8 cellular contexts compared by ENCODE assay signal in genomic region chr14:77043984-77044485, GRCh38. TPM values are rescaled to one million over a fixed set of nuclear protein-coding genes. Genes with fewer than 3 reads are reported as not detected.
DNase-seq lines count a peak whose midpoint lies in the region; ATAC-seq and TF ChIP-seq lines count a peak whose summit lies in the region.

No MANE protein-coding gene starts in this region.

- no peaks in the 10 kb centered on the region for H3K9me3 ChIP-seq in cardiac muscle cell (ENCODE audit: low read depth)
- no peaks in the 10 kb centered on the region for H3K9me3 ChIP-seq in vagina

- TF ChIP-seq CTCF in cardiac muscle cell (IDR thresholded peaks at IDR 0.05; ENCODE audit: low read depth, low read length) (no peak), vagina (IDR thresholded peaks at IDR 0.05) (no peak)

- peaks cover 52 to 54% of the 10 kb centered on the region in 2 donors for H3K4me1 Mint-ChIP-seq in natural killer cell treated with Interleukin-12 subunit alpha and Interleukin-12 subunit beta and Interleukin-15 and Interleukin-18, amount 100 ng/mL, for 72 hours (ENCODE audit: low read depth in 2 of 2)

- no peaks in the 10 kb centered on the region for H3K9me3 Mint-ChIP-seq in natural killer cell treated with Interleukin-12 subunit alpha and Interleukin-12 subunit beta and Interleukin-15 and Interleukin-18, amount 100 ng/mL, for 72 hours

- H3K4me3 ChIP-seq in cardiac muscle cell (no peak overlapping the region), vagina (no peak overlapping the region)

- peak in 1 of 2 donors; percentile 15 for DNase-seq in cardiac muscle cell (ENCODE audit: low read depth in 1 of 2, low spot score in 1 of 2)
- DNase-seq in left cardiac atrium = no peak
- peak in 2 of 61 donors; percentile 12 to 25 for DNase-seq in caudate nucleus (lab: John Stamatoyannopoulos, UW)
- DNase-seq in natural killer cell treated with Interleukin-12 subunit alpha and Interleukin-12 subunit beta and Interleukin-15 and Interleukin-18, amount 100 ng/mL, for 72 hours (ENCODE audit: low spot score) = no peak
- no peak for DNase-seq in vagina (ENCODE audit: extremely low spot score in 2 of 2)
- DNase-seq in NCI-H82 (lab: John Stamatoyannopoulos, UW) = no peak
- DNase-seq in NCI-H446 (lab: John Stamatoyannopoulos, UW) = no peak
- DNase-seq in medulla oblongata (ENCODE audit: extremely low spot score) = no peak

- H3K27ac Mint-ChIP-seq in natural killer cell treated with Interleukin-12 subunit alpha and Interleukin-12 subunit beta and Interleukin-15 and Interleukin-18, amount 100 ng/mL, for 72 hours = peak overlapping the region; percentile 95 to 98

- TF ChIP-seq POLR2A in vagina (IDR thresholded peaks at IDR 0.05) = no peak

- no peaks in the 10 kb centered on the region for H3K27me3 Mint-ChIP-seq in natural killer cell treated with Interleukin-12 subunit alpha and Interleukin-12 subunit beta and Interleukin-15 and Interleukin-18, amount 100 ng/mL, for 72 hours

- H3K27me3 ChIP-seq in cardiac muscle cell = no peaks in the 10 kb centered on the region
- no peaks in the 10 kb centered on the region for H3K27me3 ChIP-seq in vagina

- peak overlapping the region; percentile 73 for H3K4me3 Mint-ChIP-seq in natural killer cell treated with Interleukin-12 subunit alpha and Interleukin-12 subunit beta and Interleukin-15 and Interleukin-18, amount 100 ng/mL, for 72 hours

- intact Hi-C loops in left cardiac atrium (cut with DNase I) = loop anchor here in 1 of 2 donors (5.0 kb wide), 1 partner anchor 87 kb away; no protein-coding TSS in a partner anchor
- intact Hi-C loops in vagina (cut with DNase I) = loop anchor here (1.0 to 5.0 kb wide), 3 partner anchors 15 to 127 kb away; partner anchors contain the start of gene IRF2BPL

- H3K36me3 Mint-ChIP-seq in natural killer cell treated with Interleukin-12 subunit alpha and Interleukin-12 subunit beta and Interleukin-15 and Interleukin-18, amount 100 ng/mL, for 72 hours = no peaks in the 10 kb centered on the region

- H3K36me3 ChIP-seq in cardiac muscle cell (no peaks in the 10 kb centered on the region), vagina (no peaks in the 10 kb centered on the region)

- peak overlapping the region; percentile 97 for H3K27ac ChIP-seq in cardiac muscle cell
- H3K27ac ChIP-seq in caudate nucleus (ENCODE audit: low read depth, low read length) = peak overlapping the region; percentile 98
- H3K27ac ChIP-seq in vagina = peak overlapping the region; percentile 98

- H3K4me1 ChIP-seq in cardiac muscle cell (ENCODE audit: low read depth) (peaks cover 72% of the 10 kb centered on the region), vagina (peaks cover 77% of the 10 kb centered on the region)

- no peak for ATAC-seq in left cardiac atrium
- ATAC-seq in natural killer cell treated with Interleukin-12 subunit alpha and Interleukin-12 subunit beta and Interleukin-15 and Interleukin-18, amount 100 ng/mL, for 72 hours = no peak

RNA-seq across cellular contexts. Expression of gene IRF2BPL, which starts 15.5 kb away (rescaled TPM):
- total RNA-seq in cardiac muscle cell (128 and 185 TPM in 2 replicates), left cardiac atrium (10 to 100 TPM; 41.4 to 47.5 TPM), vagina (51.1 TPM)
- 43.7 and 88.2 TPM in 2 replicates for polyA plus RNA-seq in cardiac muscle cell
- total RNA-seq in natural killer cell treated with Interleukin-12 subunit alpha and Interleukin-12 subunit beta and Interleukin-15 and Interleukin-18, amount 100 ng/mL, for 72 hours = 10 to 100 TPM; 18.0 to 28.9 TPM

RNA-seq across cellular contexts. Expression of gene CIPC, which starts 54.0 kb away (rescaled TPM):
- 31.3 and 35.3 TPM in 2 replicates for total RNA-seq in cardiac muscle cell
- 16.4 and 16.5 TPM in 2 replicates for polyA plus RNA-seq in cardiac muscle cell
- 10 to 100 TPM; 56.2 to 57.6 TPM for total RNA-seq in left cardiac atrium
- 10 to 100 TPM; 11.8 to 19.6 TPM for total RNA-seq in natural killer cell treated with Interleukin-12 subunit alpha and Interleukin-12 subunit beta and Interleukin-15 and Interleukin-18, amount 100 ng/mL, for 72 hours
- total RNA-seq in vagina = 43.2 TPM
